ENCODE assay signal across 8 cellular contexts in genomic region chr3:39668420-39668819, GRCh38.
DNase-seq lines count a peak whose midpoint lies in the region; ATAC-seq, FAIRE-seq and TF ChIP-seq lines count a peak whose summit lies in the region.

No MANE protein-coding gene starts in this region.

- H3K4me1 ChIP-seq in testis (no peaks in the 10 kb centered on the region), gastroesophageal sphincter (no peaks in the 10 kb centered on the region)

- ATAC-seq in GM19035 (IDR thresholded peaks at IDR 0.05; ENCODE audit: unreplicated experiment) = peak; percentile 79
- ATAC-seq in gastroesophageal sphincter = no peak
- no peak for ATAC-seq in GM18858 (IDR thresholded peaks at IDR 0.05; ENCODE audit: unreplicated experiment)

- peak; percentile 32 for FAIRE-seq in TTC549 (lab: Jason Lieb, UNC)

- 24 to 32% methylated on average over 5 of the region's 5 CpGs for WGBS in testis, 2 donors
- 10 to 13% methylated on average over 4 to 5 of the region's 5 CpGs for WGBS in gastroesophageal sphincter (ENCODE audit: low coverage in 1 of 2), 2 donors

- intact Hi-C loops in head of caudate nucleus (cut with DNase I) = no loop called here
- intact Hi-C loops in testis (cut with DNase I; ENCODE audit: low total_unique reads) = no loop called here

- H3K27me3 ChIP-seq in testis (no peaks in the 10 kb centered on the region), gastroesophageal sphincter (no peaks in the 10 kb centered on the region)

- TF ChIP-seq CTCF in C4-2B (conservative IDR thresholded peaks at IDR 0.05) (peak; percentile 78), testis (IDR thresholded peaks at IDR 0.05) (peak in 1 of 3 experiments; percentile 47), gastroesophageal sphincter (IDR thresholded peaks at IDR 0.05) (peak in 2 of 4 experiments; percentile 18 to 33)

- H3K9me3 ChIP-seq in testis = no peaks in the 10 kb centered on the region
- H3K9me3 ChIP-seq in gastroesophageal sphincter = no peaks in the 10 kb centered on the region

- H3K4me3 ChIP-seq in testis (no peak overlapping the region), gastroesophageal sphincter (no peak overlapping the region)

- no peak overlapping the region for H3K27ac ChIP-seq in C4-2B
- no peak overlapping the region for H3K27ac ChIP-seq in testis
- H3K27ac ChIP-seq in gastroesophageal sphincter = no peak overlapping the region

- no peak for TF ChIP-seq POLR2A in testis (IDR thresholded peaks at IDR 0.05)
- no peak for TF ChIP-seq POLR2A in gastroesophageal sphincter (IDR thresholded peaks at IDR 0.05)

- H3K36me3 ChIP-seq in testis (ENCODE audit: low read depth, missing control alignments) = no peaks in the 10 kb centered on the region
- no peaks in the 10 kb centered on the region for H3K36me3 ChIP-seq in gastroesophageal sphincter

- peak; percentile 16 for DNase-seq in M059J (ENCODE audit: low read depth)
- peak in 23 of 42 donors; percentile 2 to 70 (median 25) for DNase-seq in head of caudate nucleus
- peak; percentile 19 for DNase-seq in testis

- TF ChIP-seq EP300 in gastroesophageal sphincter (IDR thresholded peaks at IDR 0.05) = no peak
